Comparison of ENCODE assay signal across 14 cellular contexts in the genomic region with DNA sequence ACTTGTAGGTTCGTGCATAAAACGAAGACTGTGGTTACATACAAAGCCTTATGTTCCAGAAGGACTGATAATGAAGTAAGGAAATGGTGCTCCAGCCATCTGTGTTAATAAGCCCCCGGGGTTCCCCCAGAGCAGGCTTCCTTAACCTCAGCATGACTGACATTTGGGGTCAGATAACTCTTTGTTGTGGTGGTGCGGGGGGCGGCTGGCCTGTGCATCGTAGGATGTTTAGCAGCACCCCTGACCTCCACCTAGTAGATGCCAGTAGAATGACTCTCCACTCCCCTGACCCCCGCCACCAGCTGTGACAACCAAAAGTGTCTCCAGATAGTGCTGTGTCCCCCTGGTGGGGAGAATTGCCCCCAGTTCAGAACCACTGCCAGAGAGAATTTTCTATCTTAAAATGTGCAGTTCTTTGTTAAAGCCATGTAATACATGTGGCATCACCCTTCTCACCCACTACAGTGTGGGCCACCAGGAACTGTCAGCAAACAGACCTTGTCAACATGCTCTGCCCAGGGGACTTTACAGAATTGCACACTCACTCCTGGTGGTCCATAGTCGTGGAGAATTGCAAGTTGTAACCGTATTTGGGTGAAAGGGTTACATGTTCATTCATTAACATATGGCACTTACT. TPM values are rescaled to one million over a fixed set of nuclear protein-coding genes. Genes with fewer than 3 reads are reported as not detected.
DNase-seq lines count a peak whose midpoint lies in the region; TF ChIP-seq lines count a peak whose summit lies in the region.
"Had no signal": no experiment of that assay in that cellular context is flagged by ENCODE, and none has a peak within 500 bp of the region (broad histone marks: within the 10 kb centered on the region; RNA-seq: fewer than 3 reads in every experiment).

No MANE protein-coding gene starts in this region.

- no peaks in the 10 kb centered on the region for H3K36me3 Mint-ChIP-seq in activated naive CD8-positive, alpha-beta T cell

- H3K4me1 Mint-ChIP-seq in activated naive CD8-positive, alpha-beta T cell (ENCODE audit: low read depth) = peaks cover 64% of the 10 kb centered on the region

- no peak overlapping the region for H2BK12ac ChIP-seq in trophoblast cell (ENCODE audit: low read length)

- H3K27me3 ChIP-seq in trophoblast cell (ENCODE audit: insufficient read depth, low read length) = no peaks in the 10 kb centered on the region
- H3K27me3 ChIP-seq in tibial nerve = no peaks in the 10 kb centered on the region
- H3K27me3 ChIP-seq: transverse colon had no signal

- no peaks in the 10 kb centered on the region for H3K27me3 Mint-ChIP-seq in activated naive CD8-positive, alpha-beta T cell

- no peak overlapping the region for H4K8ac ChIP-seq in trophoblast cell (ENCODE audit: low read depth, low read length)

- H3K4me2 ChIP-seq in trophoblast cell (ENCODE audit: low read length) = no peak overlapping the region
- H3K4me2 ChIP-seq: KMS-11 had no signal

- H3K14ac ChIP-seq in trophoblast cell (ENCODE audit: low read length) = no peak overlapping the region

- H2BK5ac ChIP-seq in trophoblast cell (ENCODE audit: low read depth, low read length, poor library complexity) = no peak overlapping the region

- no peak overlapping the region for H2AFZ ChIP-seq in trophoblast cell (ENCODE audit: insufficient read depth, low read length, poor library complexity)
- H2AFZ ChIP-seq: GM23248 had no signal

- H3K36me3 ChIP-seq in trophoblast cell (ENCODE audit: control insufficient read depth in 1 of 2, insufficient read depth in 2 of 2, low read length in 2 of 2) (peaks cover 6 to 13% of the 10 kb centered on the region in 2 experiments), tibial nerve (no peaks in the 10 kb centered on the region)
- H3K36me3 ChIP-seq: transverse colon had no signal

- no peak overlapping the region for H3K9ac ChIP-seq in trophoblast cell (ENCODE audit: low read length)
- H3K9ac ChIP-seq: GM23248, KMS-11 had no signal

- no peaks in the 10 kb centered on the region for H3K9me3 Mint-ChIP-seq in activated naive CD8-positive, alpha-beta T cell (ENCODE audit: low read depth)

- H3K4me3 ChIP-seq in trophoblast cell (ENCODE audit: low read depth, low read length) (no peak overlapping the region), tibial nerve (no peak overlapping the region)
- H3K4me3 ChIP-seq: GM23248, transverse colon had no signal

- peak overlapping the region; percentile 88 for H3K4ac ChIP-seq in trophoblast cell (ENCODE audit: low read depth, low read length)

- H4K12ac ChIP-seq in trophoblast cell (ENCODE audit: low read depth, low read length) = peak overlapping the region; percentile 28

- TF ChIP-seq CTCF in GM12872 (IDR thresholded peaks at IDR 0.05; ENCODE audit: insufficient read depth, low read depth, low read length) (peak; percentile 26; the same call in 1 of the 3 replicates), tibial nerve (IDR thresholded peaks at IDR 0.05) (no peak)

- H3K9me3 ChIP-seq in trophoblast cell (ENCODE audit: insufficient read depth, low read depth, low read length) (no peaks in the 10 kb centered on the region), tibial nerve (no peaks in the 10 kb centered on the region)
- H3K9me3 ChIP-seq: transverse colon had no signal

- no peak overlapping the region for H3K4me3 Mint-ChIP-seq in activated naive CD8-positive, alpha-beta T cell

- no peak overlapping the region for H3K23ac ChIP-seq in trophoblast cell (ENCODE audit: low read length)

- peaks cover 28% of the 10 kb centered on the region for H3K79me2 ChIP-seq in trophoblast cell (ENCODE audit: control insufficient read depth, insufficient read depth, low read length, poor library complexity)

- DNase-seq in KBM-7 (peak; percentile 51), trophoblast cell (no peak), tibial nerve (ENCODE audit: low spot score in 2 of 2) (no peak), NCI-H2196 (lab: John Stamatoyannopoulos, UW; ENCODE audit: unreplicated experiment) (no peak), CD1c-positive myeloid dendritic cell (ENCODE audit: extremely low spot score) (no peak)
- DNase-seq: GM23248, left ventricle myocardium superior, NCI-H2081, retina, SIG-M5, transverse colon had no signal

- no peak overlapping the region for H3K27ac ChIP-seq in trophoblast cell (ENCODE audit: low read depth, low read length)
- no peak overlapping the region for H3K27ac ChIP-seq in tibial nerve
- H3K27ac ChIP-seq: GM23248, KMS-11, transverse colon had no signal

- TF ChIP-seq POLR2A in tibial nerve (IDR thresholded peaks at IDR 0.05) = no peak

- no peak overlapping the region for H4K91ac ChIP-seq in trophoblast cell (ENCODE audit: low read depth, low read length)

- no peak overlapping the region for H2BK120ac ChIP-seq in trophoblast cell (ENCODE audit: insufficient read depth, low read length, poor library complexity)

- in situ Hi-C loops in KBM-7 (cut with MboI; ENCODE audit: low pct_unique_long_range_greater_than_20kb, low sequenced_read_pairs) = loop anchor here (25.0 kb wide), 1 partner anchor 293 kb away; no protein-coding TSS in a partner anchor

- peak overlapping the region; percentile 6 for H3K27ac Mint-ChIP-seq in activated naive CD8-positive, alpha-beta T cell

- no peak overlapping the region for H3K18ac ChIP-seq in trophoblast cell (ENCODE audit: low read length)

- H3K4me1 ChIP-seq in trophoblast cell (ENCODE audit: control insufficient read depth in 1 of 2, insufficient read depth in 2 of 2, low read length in 2 of 2) = peaks cover 27 to 29% of the 10 kb centered on the region in 2 experiments
- no peaks in the 10 kb centered on the region for H3K4me1 ChIP-seq in tibial nerve
- H3K4me1 ChIP-seq: transverse colon had no signal

- no peak for TF ChIP-seq EP300 in tibial nerve (IDR thresholded peaks at IDR 0.05)

- WGBS in trophoblast cell (ENCODE audit: extremely low coverage, insufficient coverage, insufficient read length) = no CpG with 5 or more reads among the region's 9 CpGs
- 38 to 64% methylated on average over 4 to 9 of the region's 9 CpGs for WGBS in tibial nerve, 2 donors

- no peak overlapping the region for H2AK5ac ChIP-seq in trophoblast cell (ENCODE audit: low read length)

- peaks cover 3% of the 10 kb centered on the region for H3K79me1 ChIP-seq in trophoblast cell (ENCODE audit: low read length)

RNA-seq across cellular contexts. Expression of a gene that starts 7.5 kb away (rescaled TPM):
- 115 and 120 TPM in 2 replicates for polyA plus RNA-seq in trophoblast cell (2013)
- 10 to 100 TPM; 17.3 to 24.5 (median 20.9) TPM for total RNA-seq in tibial nerve
